ENCODE assay signal across 34 cellular contexts in genomic region chr22:44924098-44924497, GRCh38.
"Had no signal": no experiment of that assay in that cellular context is flagged by ENCODE, and none has a peak within 500 bp of the region (broad histone marks: within the 10 kb centered on the region; RNA-seq: fewer than 3 reads in every experiment).

No MANE protein-coding gene starts in this region.

- H3K9me3 ChIP-seq: MG63 had no signal

- H3K36me3 ChIP-seq: MG63 had no signal

- DNase-seq: Karpas-422, Kasumi-1, MG63, MM.1S, MV-4-11, NCI-H1048, NCI-H1092, NCI-H1092 treated with DMSO at 0.1 percent for 48 hours, NCI-H1105, NCI-H1105 treated with DMSO at 0.1 percent for 48 hours, NCI-H1417, NCI-H1417 treated with DMSO at 0.1 percent for 48 hours, NCI-H1436, NCI-H1436 treated with DMSO at 0.1 percent for 48 hours, NCI-H146, NCI-H1694, NCI-H1694 treated with DMSO at 0.1 percent for 48 hours, NCI-H187, NCI-H187 treated with DMSO at 0.1 percent for 48 hours, NCI-H1930, NCI-H2029, NCI-H2029 treated with DMSO at 0.1 percent for 48 hours, NCI-H2081, NCI-H2081 treated with DMSO at 0.1 percent for 48 hours, NCI-H2107, NCI-H2171, NCI-H2171 treated with DMSO at 0.1 percent for 48 hours, NCI-H2227 treated with DMSO at 0.1 percent for 48 hours, NCI-H226, NCI-H345, NCI-H446, NCI-H446 treated with DMSO at 0.1 percent for 48 hours, NCI-H510A had no signal

- H3K27ac ChIP-seq: KMS-11 had no signal

- H3K9ac ChIP-seq: KMS-11 had no signal

- H3K4me3 ChIP-seq: MG63 had no signal

- H3K27me3 ChIP-seq: MG63 had no signal
